1 cellular context compared by ENCODE assay signal in the genomic region with DNA sequence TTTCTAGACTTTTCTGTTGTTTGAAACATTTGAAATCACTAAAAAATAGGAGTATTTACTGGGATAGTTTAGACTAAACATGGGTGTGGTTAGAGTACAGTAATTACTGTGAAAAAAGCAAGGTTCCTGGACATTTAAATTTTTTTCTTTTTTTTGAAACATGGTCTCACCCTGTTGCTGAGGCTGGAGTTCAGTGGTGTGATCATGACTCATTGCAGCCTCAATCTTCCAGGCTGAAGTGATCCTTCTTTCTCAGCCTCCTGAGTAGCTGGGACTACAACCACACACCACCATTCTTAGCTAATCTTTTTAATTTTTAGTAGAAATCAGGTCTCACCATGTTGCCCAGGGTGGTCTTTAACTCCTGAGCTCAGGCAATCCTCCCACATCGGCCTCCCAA.
TF ChIP-seq lines count a peak whose summit lies in the region.

No MANE protein-coding gene starts in this region.

TF ChIP-seq in IMR-90, 13 proteins besides CTCF, POLR2A, EP300 and RAD21:
- no peak for TF ChIP-seq CHD1 (IDR thresholded peaks at IDR 0.05; ENCODE audit: low read depth, low read length)
